8 cellular contexts compared by ENCODE assay signal in genomic region chr5:60541980-60542379, GRCh38.
DNase-seq lines count a peak whose midpoint lies in the region; ATAC-seq and TF ChIP-seq lines count a peak whose summit lies in the region.

No MANE protein-coding gene starts in this region.

- no peak overlapping the region for H3K4me3 Mint-ChIP-seq in natural killer cell
- H3K4me3 Mint-ChIP-seq in T-helper 17 cell: no peak overlapping the region

- no peaks in the 10 kb centered on the region for H3K36me3 ChIP-seq in Karpas-422 (ENCODE audit: insufficient read depth, low read length)
- no peaks in the 10 kb centered on the region for H3K36me3 ChIP-seq in vagina

- TF ChIP-seq POLR2A in vagina (IDR thresholded peaks at IDR 0.05): no peak

- no peak overlapping the region for H3K27ac ChIP-seq in Karpas-422 (ENCODE audit: low read length)
- H3K27ac ChIP-seq in vagina: no peak overlapping the region

- H3K27me3 ChIP-seq in Karpas-422 (ENCODE audit: low read length) (no peaks in the 10 kb centered on the region), vagina (no peaks in the 10 kb centered on the region)

- peaks cover 0 to 9% of the 10 kb centered on the region in 2 donors for H3K9me3 Mint-ChIP-seq in natural killer cell

- peak; percentile 24 for ATAC-seq in GM21515 (IDR thresholded peaks at IDR 0.05; ENCODE audit: unreplicated experiment)
- ATAC-seq in natural killer cell: no peak
- no peak for ATAC-seq in T-helper 17 cell

- no peaks in the 10 kb centered on the region for H3K9me2 ChIP-seq in Karpas-422 (replicated peaks; ENCODE audit: insufficient read depth, low read length)

- peak overlapping the region; percentile 54 for H3K4me2 ChIP-seq in Karpas-422 (ENCODE audit: low read depth, low read length, poor library complexity, severe bottlenecking)

- no peak overlapping the region for H2AFZ ChIP-seq in Karpas-422 (ENCODE audit: low read length)

- intact Hi-C loops in vagina (cut with DNase I) (no loop called here), natural killer cell (cut with micrococcal nuclease) (no loop called here)

- no peak overlapping the region for H3K9ac ChIP-seq in Karpas-422 (ENCODE audit: low read length)

- H3K9me3 ChIP-seq in Karpas-422 (ENCODE audit: low read length) (no peaks in the 10 kb centered on the region), vagina (no peaks in the 10 kb centered on the region), T-helper 17 cell (ENCODE audit: control insufficient read depth, low read length, poor library complexity, severe bottlenecking) (peaks cover 3% of the 10 kb centered on the region)

- no peaks in the 10 kb centered on the region for H3K4me1 Mint-ChIP-seq in natural killer cell
- no peaks in the 10 kb centered on the region for H3K4me1 Mint-ChIP-seq in T-helper 17 cell

- TF ChIP-seq CTCF in AG09309 (IDR thresholded peaks at IDR 0.05; ENCODE audit: control insufficient read depth, insufficient read depth, low read depth, low read length, missing control alignments): no peak
- TF ChIP-seq CTCF in vagina (IDR thresholded peaks at IDR 0.05): no peak
- TF ChIP-seq CTCF in natural killer cell (IDR thresholded peaks at IDR 0.05): no peak

- H3K27ac Mint-ChIP-seq in natural killer cell (no peak overlapping the region), T-helper 17 cell (no peak overlapping the region)

- peaks cover 53% of the 10 kb centered on the region for H3K4me1 ChIP-seq in Karpas-422 (ENCODE audit: low read length)
- no peaks in the 10 kb centered on the region for H3K4me1 ChIP-seq in vagina

- H3K27me3 Mint-ChIP-seq in natural killer cell (ENCODE audit: low read depth in 2 of 2) (no peaks in the 10 kb centered on the region), T-helper 17 cell (peaks cover 18% of the 10 kb centered on the region)

- no peak overlapping the region for H3K4me3 ChIP-seq in AG09309 (ENCODE audit: control insufficient read depth, low read depth, low read length)
- H3K4me3 ChIP-seq in Karpas-422 (ENCODE audit: low read length): no peak overlapping the region
- no peak overlapping the region for H3K4me3 ChIP-seq in vagina

- H3K79me2 ChIP-seq in Karpas-422 (ENCODE audit: low read length): no peaks in the 10 kb centered on the region

- DNase-seq in AG09309 (ENCODE audit: low read depth) (peak; percentile 32), Karpas-422 (no peak), foreskin melanocyte (peak; percentile 90), vagina (ENCODE audit: extremely low spot score in 2 of 2) (no peak), natural killer cell (no peak), T-helper 17 cell (no peak), NCI-H2196 (lab: John Stamatoyannopoulos, UW; ENCODE audit: unreplicated experiment) (no peak)

- no peaks in the 10 kb centered on the region for H4K20me1 ChIP-seq in Karpas-422 (ENCODE audit: insufficient read depth, low read depth, low read length)

- H3K36me3 Mint-ChIP-seq in natural killer cell (no peaks in the 10 kb centered on the region), T-helper 17 cell (ENCODE audit: low read depth) (no peaks in the 10 kb centered on the region)

Comparison
In these comparisons a context has a peak if more than half of its experiments do, and no peak if none do; other contexts are left out.
1. DNase-seq: peak in AG09309 (single experiment) and foreskin melanocyte (single experiment); none in Karpas-422 (single experiment), vagina (0 of 2), natural killer cell (single experiment), T-helper 17 cell (0 of 3) and NCI-H2196 (single experiment).